ENCODE assay signal across 3 cellular contexts in the genomic region with DNA sequence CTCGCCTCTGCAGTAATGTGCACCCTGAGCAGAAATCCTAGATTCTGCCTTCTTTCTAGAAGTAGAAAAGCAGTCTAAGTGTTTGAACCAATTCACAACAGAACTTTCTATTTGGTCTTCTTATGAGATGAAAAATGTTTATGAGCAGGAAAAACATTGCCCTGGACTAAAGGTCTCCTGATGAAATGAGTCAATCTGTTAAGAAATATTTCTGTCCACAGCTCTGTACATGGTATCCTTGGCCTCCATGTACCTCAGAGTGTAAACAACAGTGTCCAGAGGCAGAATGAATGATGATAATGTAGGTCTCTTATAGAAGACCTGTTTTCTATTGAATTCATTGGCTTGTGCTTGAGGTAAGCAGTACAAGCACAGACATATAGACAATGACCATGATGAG.
TF ChIP-seq lines count a peak whose summit lies in the region.

No MANE protein-coding gene starts in this region.

TF ChIP-seq in liver, 16 proteins besides CTCF, POLR2A, EP300 and RAD21:
- peak; percentile 92 to 95 for TF ChIP-seq RXRA (IDR thresholded peaks at IDR 0.05)
- peak in 1 of 2 donors; percentile 28 for TF ChIP-seq EGR1 (IDR thresholded peaks at IDR 0.05; ENCODE audit: low read depth in 2 of 2)
- peak; percentile 90 for TF ChIP-seq HNF4G (IDR thresholded peaks at IDR 0.05)
- TF ChIP-seq NR2F2 (IDR thresholded peaks at IDR 0.05) = peak; percentile 44
- TF ChIP-seq FOXA1 (IDR thresholded peaks at IDR 0.05) = peak; percentile 94
- peak; percentile 93 for TF ChIP-seq SP1 (IDR thresholded peaks at IDR 0.05)
- peak; percentile 79 to 89 for TF ChIP-seq JUND (IDR thresholded peaks at IDR 0.05)
- peak; percentile 81 for TF ChIP-seq YY1 (IDR thresholded peaks at IDR 0.05)
- TF ChIP-seq TAF1 (conservative IDR thresholded peaks at IDR 0.05) = no peak
- TF ChIP-seq FOXA2 (IDR thresholded peaks at IDR 0.05) = peak; percentile 95
- TF ChIP-seq REST (IDR thresholded peaks at IDR 0.05) = peak; percentile 73
- TF ChIP-seq HNF4A (conservative IDR thresholded peaks at IDR 0.05) = peak; percentile 97
- no peak for TF ChIP-seq GABPA (IDR thresholded peaks at IDR 0.05 in 1 of 2, conservative IDR thresholded peaks at IDR 0.05 in 1 of 2)
- TF ChIP-seq, protein P1, sequence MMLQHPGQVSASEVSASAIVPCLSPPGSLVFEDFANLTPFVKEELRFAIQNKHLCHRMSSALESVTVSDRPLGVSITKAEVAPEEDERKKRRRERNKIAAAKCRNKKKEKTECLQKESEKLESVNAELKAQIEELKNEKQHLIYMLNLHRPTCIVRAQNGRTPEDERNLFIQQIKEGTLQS (IDR thresholded peaks at IDR 0.05) = peak; percentile 77
- TF ChIP-seq MAX (IDR thresholded peaks at IDR 0.05) = peak; percentile 71
- TF ChIP-seq ZBTB33 (IDR thresholded peaks at IDR 0.05) = peak; percentile 76

TF ChIP-seq in HepG2, 621 proteins besides CTCF, POLR2A, EP300 and RAD21:
- no peak for TF ChIP-seq AGO2 (optimal IDR thresholded peaks at IDR 0.05; ENCODE audit: low read depth, low read length)
- no peak for TF ChIP-seq IRF2 (CRISPR knock-in tag; IDR thresholded peaks at IDR 0.05)
- no peak for TF ChIP-seq HHEX (CRISPR knock-in tag; IDR thresholded peaks at IDR 0.05)
- TF ChIP-seq, protein P2, sequence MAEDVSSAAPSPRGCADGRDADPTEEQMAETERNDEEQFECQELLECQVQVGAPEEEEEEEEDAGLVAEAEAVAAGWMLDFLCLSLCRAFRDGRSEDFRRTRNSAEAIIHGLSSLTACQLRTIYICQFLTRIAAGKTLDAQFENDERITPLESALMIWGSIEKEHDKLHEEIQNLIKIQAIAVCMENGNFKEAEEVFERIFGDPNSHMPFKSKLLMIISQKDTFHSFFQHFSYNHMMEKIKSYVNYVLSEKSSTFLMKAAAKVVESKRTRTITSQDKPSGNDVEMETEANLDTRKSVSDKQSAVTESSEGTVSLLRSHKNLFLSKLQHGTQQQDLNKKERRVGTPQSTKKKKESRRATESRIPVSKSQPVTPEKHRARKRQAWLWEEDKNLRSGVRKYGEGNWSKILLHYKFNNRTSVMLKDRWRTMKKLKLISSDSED (CRISPR knock-in tag; IDR thresholded peaks at IDR 0.05) = no peak
- TF ChIP-seq BHLHE40 (IDR thresholded peaks at IDR 0.05; ENCODE audit: low read length) = no peak
- TF ChIP-seq ZNF225 (CRISPR knock-in tag; IDR thresholded peaks at IDR 0.05) = no peak
- TF ChIP-seq ZMAT3 (CRISPR knock-in tag; conservative IDR thresholded peaks at IDR 0.05) = no peak
- TF ChIP-seq, protein P3, sequence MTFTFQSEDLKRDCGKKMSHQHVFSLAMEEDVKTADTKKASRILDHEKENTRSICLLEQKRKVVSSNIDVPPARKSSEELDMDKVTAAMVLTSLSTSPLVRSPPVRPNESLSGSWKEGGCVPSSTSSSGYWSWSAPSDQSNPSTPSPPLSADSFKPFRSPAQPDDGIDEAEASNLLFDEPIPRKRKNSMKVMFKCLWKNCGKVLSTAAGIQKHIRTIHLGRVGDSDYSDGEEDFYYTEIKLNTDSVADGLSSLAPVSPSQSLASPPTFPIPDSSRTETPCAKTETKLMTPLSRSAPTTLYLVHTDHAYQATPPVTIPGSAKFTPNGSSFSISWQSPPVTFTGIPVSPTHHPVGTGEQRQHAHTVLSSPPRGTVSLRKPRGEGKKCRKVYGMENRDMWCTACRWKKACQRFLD (CRISPR knock-in tag; IDR thresholded peaks at IDR 0.05; ENCODE audit: borderline replicate concordance) = no peak
- no peak for TF ChIP-seq EZH2 (conservative IDR thresholded peaks at IDR 0.05; ENCODE audit: low read depth, low read length)
- no peak for TF ChIP-seq ZNF282 (IDR thresholded peaks at IDR 0.05; ENCODE audit: partially characterized antibody)
- no peak for TF ChIP-seq ZNF224 (CRISPR knock-in tag; IDR thresholded peaks at IDR 0.05)
- no peak for TF ChIP-seq ZNF253 (CRISPR knock-in tag; IDR thresholded peaks at IDR 0.05; ENCODE audit: borderline replicate concordance)
- no peak for TF ChIP-seq MZF1 (CRISPR knock-in tag; IDR thresholded peaks at IDR 0.05; ENCODE audit: borderline replicate concordance)
- TF ChIP-seq, protein P4, sequence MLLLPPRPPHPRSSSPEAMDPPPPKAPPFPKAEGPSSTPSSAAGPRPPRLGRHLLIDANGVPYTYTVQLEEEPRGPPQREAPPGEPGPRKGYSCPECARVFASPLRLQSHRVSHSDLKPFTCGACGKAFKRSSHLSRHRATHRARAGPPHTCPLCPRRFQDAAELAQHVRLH (CRISPR knock-in tag; IDR thresholded peaks at IDR 0.05; ENCODE audit: borderline replicate concordance, low read depth) = no peak
- TF ChIP-seq, protein P5, sequence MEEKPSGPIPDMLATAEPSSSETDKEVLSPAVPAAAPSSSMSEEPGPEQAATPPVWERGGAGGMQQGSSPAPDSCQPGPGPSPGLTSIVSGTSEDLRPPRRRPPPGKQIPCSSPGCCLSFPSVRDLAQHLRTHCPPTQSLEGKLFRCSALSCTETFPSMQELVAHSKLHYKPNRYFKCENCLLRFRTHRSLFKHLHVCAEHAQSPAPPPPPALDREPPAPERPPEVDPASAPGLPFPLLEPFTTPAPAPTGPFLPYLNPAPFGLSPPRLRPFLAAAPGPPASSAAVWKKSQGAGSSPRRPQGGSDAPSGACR (CRISPR knock-in tag; IDR thresholded peaks at IDR 0.05) = no peak
- TF ChIP-seq SSRP1 (CRISPR knock-in tag; IDR thresholded peaks at IDR 0.05) = no peak
- no peak for TF ChIP-seq FOXP4 (CRISPR knock-in tag; IDR thresholded peaks at IDR 0.05)

TF ChIP-seq in SK-N-SH treated with all-trans-retinoic acid at 6 μM for 48 hours, 23 proteins besides CTCF, POLR2A, EP300 and RAD21:
- no peak for TF ChIP-seq TOX (CRISPR knock-in tag; IDR thresholded peaks at IDR 0.05; ENCODE audit: borderline replicate concordance)
- TF ChIP-seq, protein P6, sequence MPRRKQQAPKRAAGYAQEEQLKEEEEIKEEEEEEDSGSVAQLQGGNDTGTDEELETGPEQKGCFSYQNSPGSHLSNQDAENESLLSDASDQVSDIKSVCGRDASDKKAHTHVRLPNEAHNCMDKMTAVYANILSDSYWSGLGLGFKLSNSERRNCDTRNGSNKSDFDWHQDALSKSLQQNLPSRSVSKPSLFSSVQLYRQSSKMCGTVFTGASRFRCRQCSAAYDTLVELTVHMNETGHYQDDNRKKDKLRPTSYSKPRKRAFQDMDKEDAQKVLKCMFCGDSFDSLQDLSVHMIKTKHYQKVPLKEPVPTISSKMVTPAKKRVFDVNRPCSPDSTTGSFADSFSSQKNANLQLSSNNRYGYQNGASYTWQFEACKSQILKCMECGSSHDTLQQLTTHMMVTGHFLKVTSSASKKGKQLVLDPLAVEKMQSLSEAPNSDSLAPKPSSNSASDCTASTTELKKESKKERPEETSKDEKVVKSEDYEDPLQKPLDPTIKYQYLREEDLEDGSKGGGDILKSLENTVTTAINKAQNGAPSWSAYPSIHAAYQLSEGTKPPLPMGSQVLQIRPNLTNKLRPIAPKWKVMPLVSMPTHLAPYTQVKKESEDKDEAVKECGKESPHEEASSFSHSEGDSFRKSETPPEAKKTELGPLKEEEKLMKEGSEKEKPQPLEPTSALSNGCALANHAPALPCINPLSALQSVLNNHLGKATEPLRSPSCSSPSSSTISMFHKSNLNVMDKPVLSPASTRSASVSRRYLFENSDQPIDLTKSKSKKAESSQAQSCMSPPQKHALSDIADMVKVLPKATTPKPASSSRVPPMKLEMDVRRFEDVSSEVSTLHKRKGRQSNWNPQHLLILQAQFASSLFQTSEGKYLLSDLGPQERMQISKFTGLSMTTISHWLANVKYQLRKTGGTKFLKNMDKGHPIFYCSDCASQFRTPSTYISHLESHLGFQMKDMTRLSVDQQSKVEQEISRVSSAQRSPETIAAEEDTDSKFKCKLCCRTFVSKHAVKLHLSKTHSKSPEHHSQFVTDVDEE (CRISPR knock-in tag; IDR thresholded peaks at IDR 0.05) = no peak
- no peak for TF ChIP-seq ZNF8 (CRISPR knock-in tag; IDR thresholded peaks at IDR 0.05)
- no peak for TF ChIP-seq ZNF565 (CRISPR knock-in tag; conservative IDR thresholded peaks at IDR 0.05; ENCODE audit: low read depth)
- TF ChIP-seq PATZ1 (CRISPR knock-in tag; IDR thresholded peaks at IDR 0.05; ENCODE audit: borderline replicate concordance) = no peak
- no peak for TF ChIP-seq GLIS3 (CRISPR knock-in tag; IDR thresholded peaks at IDR 0.05)
